ENCODE assay signal across 8 cellular contexts in the genomic region with DNA sequence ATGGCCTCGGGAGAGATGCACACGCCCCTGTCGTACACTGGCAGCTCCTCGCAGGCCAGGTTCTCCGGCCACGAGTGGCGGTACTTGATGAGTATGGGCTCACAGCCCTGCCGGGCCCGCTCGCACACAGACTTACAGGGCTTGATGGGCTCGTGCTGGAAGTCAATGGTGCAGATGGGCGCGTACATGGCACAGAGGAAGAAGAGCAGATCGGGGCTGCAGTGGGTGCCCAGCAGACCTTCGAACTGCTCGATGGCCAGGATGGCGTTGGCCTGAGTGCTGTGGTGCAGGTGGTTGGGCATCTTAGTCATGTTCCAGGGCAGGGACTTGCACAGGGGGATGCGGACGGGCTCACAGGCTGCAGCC. TPM values are rescaled to one million over a fixed set of nuclear protein-coding genes. Genes with fewer than 3 reads are reported as not detected.
A peak's percentile ranks its signal among the peaks of the same experiment; 100 is the strongest.
DNase-seq lines count a peak whose midpoint lies in the region; ATAC-seq and TF ChIP-seq lines count a peak whose summit lies in the region.

No MANE protein-coding gene starts in this region.

- H3K27ac ChIP-seq in WERI-Rb-1 = no peak overlapping the region

- ATAC-seq in activated CD4-positive, CD25-positive, alpha-beta regulatory T cell treated with anti-CD3 and anti-CD28 coated beads, Interleukin-2, amount 50 U/mL, for 24 hours = no peak

- no peaks in the 10 kb centered on the region for H3K9me3 ChIP-seq in WERI-Rb-1 (ENCODE audit: severe bottlenecking)

- peaks cover 4% of the 10 kb centered on the region for H3K27me3 Mint-ChIP-seq in glutamatergic neuron (ENCODE audit: unreplicated experiment)

- H3K27ac Mint-ChIP-seq in glutamatergic neuron (ENCODE audit: unreplicated experiment) = peak overlapping the region; percentile 44

- DNase-seq in G401 (ENCODE audit: low spot score) = peak; percentile 19
- peak; percentile 17 for DNase-seq in WERI-Rb-1
- peak; percentile 30 for DNase-seq in glutamatergic neuron
- no peak for DNase-seq in retinal pigment epithelial cell (ENCODE audit: low read depth)
- DNase-seq in NCI-H345 treated with DMSO at 0.1 percent for 48 hours (lab: John Stamatoyannopoulos, UW; ENCODE audit: unreplicated experiment) = no peak
- no peak for DNase-seq in HPDE6-E6E7 (ENCODE audit: extremely low spot score)
- DNase-seq in pons (ENCODE audit: low spot score) = no peak

- TF ChIP-seq CTCF in WERI-Rb-1 (IDR thresholded peaks at IDR 0.05; ENCODE audit: low read depth, low read length) = no peak
- no peak for TF ChIP-seq CTCF in glutamatergic neuron (IDR thresholded peaks at IDR 0.05; ENCODE audit: partially characterized antibody, unreplicated experiment)
- TF ChIP-seq CTCF in retinal pigment epithelial cell (conservative IDR thresholded peaks at IDR 0.05; ENCODE audit: low read depth, low read length) = no peak

- H3K4me3 Mint-ChIP-seq in glutamatergic neuron (ENCODE audit: unreplicated experiment) = peak overlapping the region; percentile 97

- H3K4me3 ChIP-seq in WERI-Rb-1 (ENCODE audit: low read depth, low read length) = peak overlapping the region; percentile 59
- H3K4me3 ChIP-seq in retinal pigment epithelial cell (ENCODE audit: low read length) = peak overlapping the region; percentile 52

- no peaks in the 10 kb centered on the region for H3K36me3 ChIP-seq in WERI-Rb-1

- in situ Hi-C loops in G401 (cut with HindIII; ENCODE audit: low sequenced_read_pairs) = no loop called here

- H3K27me3 ChIP-seq in WERI-Rb-1 (ENCODE audit: insufficient read depth, low read depth, severe bottlenecking) = no peaks in the 10 kb centered on the region

- H3K4me1 Mint-ChIP-seq in glutamatergic neuron (ENCODE audit: low read depth, unreplicated experiment) = peaks cover 17% of the 10 kb centered on the region

- H3K9me3 Mint-ChIP-seq in glutamatergic neuron (ENCODE audit: unreplicated experiment) = peaks cover 5% of the 10 kb centered on the region

- peaks cover 5% of the 10 kb centered on the region for H3K36me3 Mint-ChIP-seq in glutamatergic neuron (ENCODE audit: unreplicated experiment)

RNA-seq across cellular contexts. Expression of gene FRZB, which starts 0.4 kb away (rescaled TPM):
- 2.0 TPM in 1 of 2 replicates, not detected in the other for total RNA-seq in G401 (2014; rRNA removed; shearing (Covaris generic))
- total RNA-seq in glutamatergic neuron (ENCODE audit: unreplicated experiment) = 2.2 TPM

Comparison
In these comparisons a context has a peak if more than half of its experiments do, and no peak if none do; other contexts are left out.
1. DNase-seq: peak in G401 (single experiment), WERI-Rb-1 (single experiment) and glutamatergic neuron (single experiment); none in retinal pigment epithelial cell (single experiment), NCI-H345 treated with DMSO at 0.1 percent for 48 hours (single experiment), HPDE6-E6E7 (single experiment) and pons (single experiment).